ENCODE assay signal across 8 cellular contexts in the genomic region with DNA sequence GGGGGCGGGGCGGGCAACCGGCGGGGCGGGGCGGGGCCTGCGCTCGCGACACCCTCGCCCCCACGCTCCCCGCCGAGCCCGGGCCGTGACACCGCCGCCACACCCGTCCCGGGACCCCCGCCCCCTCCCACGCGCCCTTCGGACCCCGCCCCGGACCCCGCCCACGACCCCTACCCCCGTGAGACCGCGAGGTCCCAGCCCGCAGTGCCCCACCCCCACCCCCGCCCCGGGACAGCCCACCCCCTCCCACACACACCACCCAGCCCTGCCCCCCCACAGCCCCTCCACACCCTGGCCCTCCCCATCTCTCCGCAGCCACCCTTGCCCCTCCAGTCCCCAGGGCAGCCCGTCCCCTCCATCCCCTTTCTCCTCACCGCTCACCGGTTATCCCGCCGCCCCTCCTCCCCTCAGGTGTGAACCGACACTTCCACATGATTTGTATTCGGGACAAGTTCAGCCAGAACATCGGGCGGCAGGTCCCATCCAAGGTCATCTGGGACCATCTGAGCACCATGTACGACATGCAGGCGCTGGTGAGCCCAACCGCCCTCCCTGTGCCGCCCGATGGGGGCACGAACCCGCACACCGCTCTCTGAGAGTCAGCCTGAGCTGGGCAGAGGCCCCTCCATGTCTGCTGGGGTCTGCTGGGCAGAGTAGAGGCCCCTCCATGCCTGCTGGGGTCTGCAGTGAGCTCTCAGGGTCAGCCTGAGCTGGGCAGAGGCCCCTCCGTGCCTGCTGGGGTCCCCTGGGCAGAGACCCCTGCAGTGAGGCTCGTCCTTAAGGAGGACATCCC. TPM values are rescaled to one million over a fixed set of nuclear protein-coding genes. Genes with fewer than 3 reads are reported as not detected.
A peak's percentile ranks its signal among the peaks of the same experiment; 100 is the strongest.
DNase-seq lines count a peak whose midpoint lies in the region; ATAC-seq and TF ChIP-seq lines count a peak whose summit lies in the region.

No MANE protein-coding gene starts in this region.

- no peak for ATAC-seq in activated naive CD4-positive, alpha-beta T cell treated with anti-CD3 and anti-CD28 coated beads, Interleukin-2, amount 50 U/mL, for 72 hours
- ATAC-seq in HG02610 (IDR thresholded peaks at IDR 0.05; ENCODE audit: unreplicated experiment) = no peak

- WGBS in spleen, 5 donors = 22 to 66% (median 31%) methylated on average over 16 to 52 of the region's 53 CpGs

- DNase-seq in HFF-Myc (ENCODE audit: extremely low read depth, low read depth) (no peak), spleen (no peak), COLO668 (lab: John Stamatoyannopoulos, UW; ENCODE audit: unreplicated experiment) (no peak), GM19240 (ENCODE audit: insufficient read length, low spot score) (no peak), germinal center (ENCODE audit: low spot score) (no peak)
- no peak for DNase-seq in activated naive CD4-positive, alpha-beta T cell treated with anti-CD3 and anti-CD28 coated beads, Interleukin-2, amount 50 U/mL, for 72 hours (ENCODE audit: low spot score in 2 of 2)

- no peak for TF ChIP-seq POLR2A in spleen (IDR thresholded peaks at IDR 0.05)

- H3K27ac ChIP-seq in spleen = peak overlapping the region; percentile 91 to 98 (median 94)

- intact Hi-C loops in spleen (cut with DNase I; ENCODE audit: low total_unique reads) = no loop called here

- H3K36me3 Mint-ChIP-seq in activated naive CD4-positive, alpha-beta T cell treated with anti-CD3 and anti-CD28 coated beads, Interleukin-2, amount 50 U/mL, for 72 hours = peaks cover 0 to 14% of the 10 kb centered on the region in 2 donors

- H3K4me3 ChIP-seq in HFF-Myc (replicated peaks; ENCODE audit: low read depth, low read length) (peak overlapping the region; percentile 67), iPS-11a (ENCODE audit: low read depth, low read length) (peak overlapping the region; percentile 53), spleen (peak overlapping the region; percentile 47 to 73 (median 62))

- H3K36me3 ChIP-seq in spleen = peaks cover 0 to 40% (median 37%) of the 10 kb centered on the region in 6 donors

- H3K27ac Mint-ChIP-seq in activated naive CD4-positive, alpha-beta T cell treated with anti-CD3 and anti-CD28 coated beads, Interleukin-2, amount 50 U/mL, for 72 hours = peak overlapping the region; percentile 16 to 60

- TF ChIP-seq CTCF in HFF-Myc (IDR thresholded peaks at IDR 0.05; ENCODE audit: low read depth, low read length, missing control alignments) (no peak), spleen (IDR thresholded peaks at IDR 0.05 in 8 of 11, conservative IDR thresholded peaks at IDR 0.05 in 3 of 11) (no peak)

- H3K9me3 ChIP-seq in spleen = no peaks in the 10 kb centered on the region

- H3K9me3 Mint-ChIP-seq in activated naive CD4-positive, alpha-beta T cell treated with anti-CD3 and anti-CD28 coated beads, Interleukin-2, amount 50 U/mL, for 72 hours = no peaks in the 10 kb centered on the region

- no peaks in the 10 kb centered on the region for H3K27me3 ChIP-seq in spleen (replicated peaks in 1 of 7)

- peaks cover 5 to 61% (median 38%) of the 10 kb centered on the region in 6 donors for H3K4me1 ChIP-seq in spleen

RNA-seq across cellular contexts. Expression of a gene that starts 0.6 kb away (rescaled TPM):
- total RNA-seq in activated naive CD4-positive, alpha-beta T cell treated with anti-CD3 and anti-CD28 coated beads, Interleukin-2, amount 50 U/mL, for 72 hours = 10 to 100 TPM; 13.5 to 19.4 TPM
- 10 to 100 TPM in 4 of 7 donors, 1 to 10 TPM in 3; 8.5 to 15.7 (median 12.0) TPM for total RNA-seq in spleen
- polyA plus RNA-seq in spleen = 10 to 100 TPM; 10.6 to 13.1 (median 12.6) TPM

RNA-seq across cellular contexts. Expression of a gene that starts 7.7 kb away (rescaled TPM):
- total RNA-seq in activated naive CD4-positive, alpha-beta T cell treated with anti-CD3 and anti-CD28 coated beads, Interleukin-2, amount 50 U/mL, for 72 hours = 10 to 100 TPM; 32.9 to 51.6 TPM
- total RNA-seq in spleen = 10 to 100 TPM; 69.8 to 91.0 (median 78.2) TPM
- 100 to 1,000 TPM in 1 of 3 donors, 10 to 100 TPM in 2; 46.0 to 127 (median 66.9) TPM for polyA plus RNA-seq in spleen

RNA-seq across cellular contexts. Expression of a gene that starts 20.0 kb away (rescaled TPM):
- total RNA-seq in activated naive CD4-positive, alpha-beta T cell treated with anti-CD3 and anti-CD28 coated beads, Interleukin-2, amount 50 U/mL, for 72 hours = not detected
- 10 to 100 TPM in 3 of 7 donors, 1 to 10 TPM in 4; 1.2 to 16.7 (median 6.8) TPM for total RNA-seq in spleen
- 10 to 100 TPM; 10.9 to 14.7 (median 13.1) TPM for polyA plus RNA-seq in spleen
